Comparison of ENCODE assay signal across 8 cellular contexts in genomic region chr9:32378993-32379729, GRCh38. TPM values are rescaled to one million over a fixed set of nuclear protein-coding genes. Genes with fewer than 3 reads are reported as not detected.
DNase-seq lines count a peak whose midpoint lies in the region; ATAC-seq and TF ChIP-seq lines count a peak whose summit lies in the region.

No MANE protein-coding gene starts in this region.

- peaks cover 32% of the 10 kb centered on the region for H3K27me3 Mint-ChIP-seq in activated CD4-positive, alpha-beta T cell treated with anti-CD3 and anti-CD28 coated beads, Interleukin-2, amount 10 ng/mL, durations not matched to agents 24 days and 14 days
- H3K27me3 Mint-ChIP-seq in naive B cell: peaks cover 20 to 40% (median 26%) of the 10 kb centered on the region in 3 donors

- H3K27ac ChIP-seq in vagina: no peak overlapping the region

- H3K4me1 ChIP-seq in vagina: peaks cover 5% of the 10 kb centered on the region

- H3K27me3 ChIP-seq in vagina: no peaks in the 10 kb centered on the region

- intact Hi-C loops in activated CD4-positive, alpha-beta T cell treated with anti-CD3 and anti-CD28 coated beads, Interleukin-2, amount 10 ng/mL, durations not matched to agents 24 days and 14 days (cut with micrococcal nuclease): loop anchor here (1.0 kb wide), 6 partner anchors 53 to 589 kb away; partner anchors contain the start of gene RIGI
- intact Hi-C loops in vagina (cut with DNase I): loop anchor here (5.0 kb wide), 1 partner anchor 48 kb away; no protein-coding TSS in a partner anchor

- H3K4me3 ChIP-seq in vagina: no peak overlapping the region

- no peaks in the 10 kb centered on the region for H3K36me3 Mint-ChIP-seq in activated CD4-positive, alpha-beta T cell treated with anti-CD3 and anti-CD28 coated beads, Interleukin-2, amount 10 ng/mL, durations not matched to agents 24 days and 14 days (ENCODE audit: low read depth)
- H3K36me3 Mint-ChIP-seq in naive B cell: no peaks in the 10 kb centered on the region

- H3K36me3 ChIP-seq in vagina: no peaks in the 10 kb centered on the region

- H3K4me3 Mint-ChIP-seq in activated CD4-positive, alpha-beta T cell treated with anti-CD3 and anti-CD28 coated beads, Interleukin-2, amount 10 ng/mL, durations not matched to agents 24 days and 14 days: peak overlapping the region; percentile 4
- H3K4me3 Mint-ChIP-seq in naive B cell: peak overlapping the region in 1 of 8 donors; percentile 10

- DNase-seq in DMS79 treated with DMSO at 0.1 percent for 48 hours (lab: John Stamatoyannopoulos, UW) (peak; percentile 44), NCI-H345 (lab: John Stamatoyannopoulos, UW) (peak; percentile 81), naive B cell (peak; percentile 66), vagina (ENCODE audit: extremely low spot score in 2 of 2) (no peak)
- DNase-seq in activated CD4-positive, alpha-beta T cell treated with anti-CD3 and anti-CD28 coated beads, Interleukin-2, amount 10 ng/mL, durations not matched to agents 24 days and 14 days: peak; percentile 89

- TF ChIP-seq CTCF in vagina (IDR thresholded peaks at IDR 0.05): peak; percentile 70 to 88 (median 82)

- no peaks in the 10 kb centered on the region for H3K9me3 Mint-ChIP-seq in activated CD4-positive, alpha-beta T cell treated with anti-CD3 and anti-CD28 coated beads, Interleukin-2, amount 10 ng/mL, durations not matched to agents 24 days and 14 days
- H3K9me3 Mint-ChIP-seq in naive B cell: no peaks in the 10 kb centered on the region

- H3K27ac Mint-ChIP-seq in activated CD4-positive, alpha-beta T cell treated with anti-CD3 and anti-CD28 coated beads, Interleukin-2, amount 10 ng/mL, durations not matched to agents 24 days and 14 days: no peak overlapping the region
- peak overlapping the region in 1 of 6 donors; percentile 54 for H3K27ac Mint-ChIP-seq in naive B cell

- TF ChIP-seq POLR2A in vagina (IDR thresholded peaks at IDR 0.05): no peak

- ATAC-seq in GM19372 (IDR thresholded peaks at IDR 0.05; ENCODE audit: low read depth, unreplicated experiment) (peak; percentile 73), HG03378 (IDR thresholded peaks at IDR 0.05; ENCODE audit: unreplicated experiment) (peak; percentile 86), esophagus mucosa (peak; percentile 91), naive B cell (ENCODE audit: low read depth in 2 of 2) (peak; percentile 79)

- H3K9me3 ChIP-seq in vagina: no peaks in the 10 kb centered on the region

- H3K4me1 Mint-ChIP-seq in activated CD4-positive, alpha-beta T cell treated with anti-CD3 and anti-CD28 coated beads, Interleukin-2, amount 10 ng/mL, durations not matched to agents 24 days and 14 days: peaks cover 14% of the 10 kb centered on the region
- H3K4me1 Mint-ChIP-seq in naive B cell: peaks cover 8 to 13% (median 13%) of the 10 kb centered on the region in 3 donors

RNA-seq across cellular contexts. Expression of gene ACO1, which starts 5.3 kb away (rescaled TPM):
- total RNA-seq in activated CD4-positive, alpha-beta T cell treated with anti-CD3 and anti-CD28 coated beads, Interleukin-2, amount 10 ng/mL, durations not matched to agents 24 days and 14 days: 7.4 TPM in 2 replicates
- total RNA-seq in esophagus mucosa (14.0 TPM), vagina (23.6 TPM)
- 10 to 100 TPM in 1 of 6 donors, 1 to 10 TPM in 5; 6.2 to 10.4 (median 7.4) TPM for polyA plus RNA-seq in naive B cell (ENCODE audit: low read depth in 6 of 6)

Comparison
In these comparisons a context has a peak if more than half of its experiments do, and no peak if none do; other contexts are left out.
1. DNase-seq: peak in DMS79 treated with DMSO at 0.1 percent for 48 hours (single experiment), NCI-H345 (single experiment), activated CD4-positive, alpha-beta T cell treated with anti-CD3 and anti-CD28 coated beads, Interleukin-2, amount 10 ng/mL, durations not matched to agents 24 days and 14 days (single experiment) and naive B cell (single experiment); none in vagina (0 of 2).
2. Peak in every context shown above with its lines, with median percentiles within 50 percentile points of each other: ATAC-seq.